ENCODE assay signal across 1 cellular context in the genomic region with DNA sequence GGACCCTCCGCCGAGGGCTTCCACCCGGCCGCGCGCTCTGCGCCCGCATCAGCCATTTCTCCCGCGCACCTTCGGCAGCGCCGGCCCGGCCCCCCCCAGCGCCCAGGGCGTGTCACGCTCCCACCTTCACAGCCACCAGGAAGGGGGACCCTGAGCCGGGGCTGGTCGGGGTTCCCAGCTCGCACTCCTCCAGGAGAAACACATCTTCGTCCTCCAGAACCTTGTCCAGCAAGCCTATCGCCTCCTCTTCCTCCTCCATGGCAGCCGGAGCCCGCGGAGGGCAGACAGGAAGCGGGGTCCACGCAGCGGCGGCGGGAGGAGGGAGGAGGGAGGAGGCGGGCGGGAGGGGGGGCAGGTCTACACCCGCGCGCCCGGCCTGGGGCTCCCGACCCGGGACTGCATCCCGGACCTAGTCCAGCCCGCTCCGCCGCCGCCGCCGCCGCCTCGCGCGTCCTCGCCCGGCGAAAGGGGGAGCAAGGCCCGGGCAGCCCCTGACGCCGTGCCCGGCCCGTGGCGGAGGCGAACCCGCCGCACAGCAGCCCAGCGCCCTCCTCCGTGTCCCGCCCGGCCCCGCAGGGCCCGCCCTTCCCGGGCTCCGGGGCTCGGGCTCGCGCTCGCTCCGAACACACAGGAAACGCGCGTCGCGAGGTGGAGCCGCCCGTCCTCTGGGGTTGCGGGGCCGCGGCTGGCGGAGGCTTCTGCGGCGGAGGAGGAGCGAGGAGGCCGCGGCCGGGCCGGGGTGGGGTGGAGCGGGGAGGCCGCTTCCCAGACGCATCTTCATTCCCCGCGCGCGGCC.
TF ChIP-seq lines count a peak whose summit lies in the region.

No MANE protein-coding gene starts in this region.

TF ChIP-seq in HCT116, 20 proteins besides CTCF, POLR2A, EP300 and RAD21 (continued from another document):
- TF ChIP-seq TCF7L2 (IDR thresholded peaks at IDR 0.05; ENCODE audit: borderline replicate concordance, extremely low read depth, insufficient read depth, insufficient read length) (no peak), ZBTB33 (IDR thresholded peaks at IDR 0.05; ENCODE audit: extremely low read depth, insufficient replicate concordance, low read length) (no peak), FOSL1 (IDR thresholded peaks at IDR 0.05; ENCODE audit: low read depth) (no peak), CEBPB (IDR thresholded peaks at IDR 0.05; ENCODE audit: low read depth) (no peak), YY1 (IDR thresholded peaks at IDR 0.05; ENCODE audit: extremely low read depth, insufficient replicate concordance, low read depth, low read length) (peak; percentile 23), EGR1 (IDR thresholded peaks at IDR 0.05; ENCODE audit: low read depth) (no peak), ELF1 (IDR thresholded peaks at IDR 0.05; ENCODE audit: borderline replicate concordance, low read depth) (no peak)
- TF ChIP-seq, protein P1, sequence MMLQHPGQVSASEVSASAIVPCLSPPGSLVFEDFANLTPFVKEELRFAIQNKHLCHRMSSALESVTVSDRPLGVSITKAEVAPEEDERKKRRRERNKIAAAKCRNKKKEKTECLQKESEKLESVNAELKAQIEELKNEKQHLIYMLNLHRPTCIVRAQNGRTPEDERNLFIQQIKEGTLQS (IDR thresholded peaks at IDR 0.05): no peak
